In genomic region chr6:154111025-154111424, GRCh38 we compare ENCODE assay signal across 20 cellular contexts.
DNase-seq lines count a peak whose midpoint lies in the region; ATAC-seq, FAIRE-seq and TF ChIP-seq lines count a peak whose summit lies in the region.
"Had no signal": no experiment of that assay in that cellular context is flagged by ENCODE, and none has a peak within 500 bp of the region (broad histone marks: within the 10 kb centered on the region; RNA-seq: fewer than 3 reads in every experiment).

No MANE protein-coding gene starts in this region.

- H3K4me3 Mint-ChIP-seq in activated CD8-positive, alpha-beta T cell treated with anti-CD3 and anti-CD28 coated beads for 36 hours = no peak overlapping the region
- H3K4me3 Mint-ChIP-seq: B cell; CD8-positive, alpha-beta T cell had no signal

- H3K36me3 Mint-ChIP-seq in activated CD8-positive, alpha-beta T cell treated with anti-CD3 and anti-CD28 coated beads for 36 hours (ENCODE audit: low read depth) = no peaks in the 10 kb centered on the region
- H3K36me3 Mint-ChIP-seq: CD8-positive, alpha-beta T cell had no signal

- no peak for ATAC-seq in PC-3
- ATAC-seq in activated CD8-positive, alpha-beta T cell treated with anti-CD3 and anti-CD28 coated beads for 36 hours = no peak
- no peak for ATAC-seq in HG03442 (IDR thresholded peaks at IDR 0.05; ENCODE audit: unreplicated experiment)
- ATAC-seq: CD8-positive, alpha-beta T cell had no signal

- H3K9me2 ChIP-seq in PC-3 (replicated peaks; ENCODE audit: low read length) = no peaks in the 10 kb centered on the region

- CTCF ChIA-PET in PC-3 (lab: Charles Lee) = no interaction called here
- CTCF ChIA-PET in activated CD8-positive, alpha-beta T cell treated with anti-CD3 and anti-CD28 coated beads for 36 hours (lab: Charles Lee) = no interaction called here

- H3K4me3 ChIP-seq in PC-3 (ENCODE audit: low read length) (no peak overlapping the region), bronchial epithelial cell (ENCODE audit: low read depth, low read length) (no peak overlapping the region), keratinocyte (ENCODE audit: control insufficient read depth in 2 of 3, extremely low read depth in 1 of 3, insufficient read depth in 2 of 3, low read depth in 1 of 3, low read length in 3 of 3) (peak overlapping the region in 1 of 3 experiments; percentile 10)
- H3K4me3 ChIP-seq: BLaER1 treated with 17β-estradiol and CSF1 and Interleukin-3, amounts not matched to agents 10 nM and 100 nM; GM23248 had no signal

- H3K4me2 ChIP-seq in PC-3 (ENCODE audit: low read length) = no peak overlapping the region
- peak overlapping the region; percentile 16 for H3K4me2 ChIP-seq in keratinocyte (ENCODE audit: control insufficient read depth, extremely low read depth, insufficient read depth, low read depth, low read length)
- H3K4me2 ChIP-seq: BLaER1 treated with 17β-estradiol and CSF1 and Interleukin-3, amounts not matched to agents 10 nM and 100 nM had no signal

- in situ Hi-C loops in ACHN (cut with HindIII; ENCODE audit: low pct_ligation_motif_present, low pct_unique_long_range_greater_than_20kb, low sequenced_read_pairs) = no loop called here

- no peak overlapping the region for H2AFZ ChIP-seq in PC-3 (ENCODE audit: low read length)
- no peak overlapping the region for H2AFZ ChIP-seq in keratinocyte (ENCODE audit: control insufficient read depth, low read length)
- H2AFZ ChIP-seq: GM23248 had no signal

- BruUV-seq in PC-3 (replicated peaks; lab: Mats Ljungman, UMichigan) = no TSS peak

- H3K27me3 ChIP-seq in PC-3 (ENCODE audit: low read length) = peaks cover 23% of the 10 kb centered on the region
- no peaks in the 10 kb centered on the region for H3K27me3 ChIP-seq in bronchial epithelial cell (ENCODE audit: control insufficient read depth, insufficient read depth, low read length)
- no peaks in the 10 kb centered on the region for H3K27me3 ChIP-seq in keratinocyte (ENCODE audit: control insufficient read depth, extremely low read depth, insufficient read depth, low read length)
- H3K27me3 ChIP-seq: BLaER1 treated with 17β-estradiol and CSF1 and Interleukin-3, amounts not matched to agents 10 nM and 100 nM had no signal

- no peak for TF ChIP-seq CTCF in PC-3 (conservative IDR thresholded peaks at IDR 0.05; ENCODE audit: low read depth, low read length)
- no peak for TF ChIP-seq CTCF in bronchial epithelial cell (IDR thresholded peaks at IDR 0.05; ENCODE audit: insufficient read depth, low read length, severe bottlenecking)
- no peak for TF ChIP-seq CTCF in keratinocyte (optimal IDR thresholded peaks at IDR 0.05 in 1 of 3, IDR thresholded peaks at IDR 0.05 in 1 of 3, conservative IDR thresholded peaks at IDR 0.05 in 1 of 3; ENCODE audit: extremely low read depth in 1 of 3, insufficient read depth in 2 of 3, low read length in 3 of 3)
- no peak for TF ChIP-seq CTCF in activated CD8-positive, alpha-beta T cell treated with anti-CD3 and anti-CD28 coated beads for 36 hours (IDR thresholded peaks at IDR 0.05)

- no peaks in the 10 kb centered on the region for H3F3A ChIP-seq in PC-3 (ENCODE audit: low read length, unreplicated experiment)

- H3K9me1 ChIP-seq in keratinocyte (ENCODE audit: control insufficient read depth, extremely low read depth, insufficient read depth, low read length) = no peaks in the 10 kb centered on the region

- intact Hi-C loops in PC-3 (cut with micrococcal nuclease) = no loop called here
- intact Hi-C loops in activated CD8-positive, alpha-beta T cell treated with anti-CD3 and anti-CD28 coated beads for 36 hours (cut with micrococcal nuclease) = no loop called here

- no peaks in the 10 kb centered on the region for H3K36me3 ChIP-seq in PC-3 (ENCODE audit: low read depth, low read length)
- H3K36me3 ChIP-seq in bronchial epithelial cell (ENCODE audit: control insufficient read depth, insufficient read depth, low read length) = no peaks in the 10 kb centered on the region
- H3K36me3 ChIP-seq in keratinocyte (ENCODE audit: control insufficient read depth in 2 of 2, extremely low read depth in 1 of 2, insufficient read depth in 2 of 2, low read length in 2 of 2) = no peaks in the 10 kb centered on the region
- H3K36me3 ChIP-seq: BLaER1 treated with 17β-estradiol and CSF1 and Interleukin-3, amounts not matched to agents 10 nM and 100 nM had no signal

- H3K9me3 Mint-ChIP-seq in activated CD8-positive, alpha-beta T cell treated with anti-CD3 and anti-CD28 coated beads for 36 hours = no peaks in the 10 kb centered on the region
- H3K9me3 Mint-ChIP-seq: CD8-positive, alpha-beta T cell had no signal

- no peak for FAIRE-seq in bronchial epithelial cell (lab: Jason Lieb, UNC)
- FAIRE-seq in keratinocyte (lab: Jason Lieb, UNC) = no peak
- FAIRE-seq: A204.1, GM12892, GM18507 had no signal

- H3K27ac ChIP-seq in PC-3 (ENCODE audit: low read length) (no peak overlapping the region), keratinocyte (ENCODE audit: control insufficient read depth, insufficient read depth, low read length) (no peak overlapping the region)
- H3K27ac ChIP-seq: BLaER1 treated with 17β-estradiol and CSF1 and Interleukin-3, amounts not matched to agents 10 nM and 100 nM; GM23248 had no signal

- peak; percentile 41 for DNase-seq in ELR (ENCODE audit: low read depth)
- DNase-seq in PC-3 = peak; percentile 51
- DNase-seq in bronchial epithelial cell (ENCODE audit: low read depth) = peak; percentile 60
- peak; percentile 4 for DNase-seq in keratinocyte (ENCODE audit: low read depth, low spot score)
- DNase-seq in activated CD8-positive, alpha-beta T cell treated with anti-CD3 and anti-CD28 coated beads for 36 hours = no peak
- DNase-seq in NCI-H2227 (lab: John Stamatoyannopoulos, UW; ENCODE audit: unreplicated experiment) = no peak
- DNase-seq in ACHN = no peak
- DNase-seq: Calu3; CD8-positive, alpha-beta T cell; DND-41; GDM1; GM23248; HCEC 1CT; KG1 had no signal

- dilution Hi-C loops in keratinocyte (cut with MboI; ENCODE audit: extremely low pct_ligation_motif_present, low sequenced_read_pairs) = no loop called here

- peaks cover 22% of the 10 kb centered on the region; the same call in 1 of the 2 replicates for H3K4me1 ChIP-seq in PC-3 (ENCODE audit: insufficient read depth, low read length)
- peaks cover 32% of the 10 kb centered on the region for H3K4me1 ChIP-seq in keratinocyte (ENCODE audit: control insufficient read depth, extremely low read depth, insufficient read depth, low read length)

- no peaks in the 10 kb centered on the region for H3K4me1 Mint-ChIP-seq in activated CD8-positive, alpha-beta T cell treated with anti-CD3 and anti-CD28 coated beads for 36 hours (ENCODE audit: low read depth)
- H3K4me1 Mint-ChIP-seq: B cell had no signal

- H3K9me3 ChIP-seq in PC-3 (ENCODE audit: low read length) (no peaks in the 10 kb centered on the region), keratinocyte (ENCODE audit: control insufficient read depth, low read depth, low read length) (no peaks in the 10 kb centered on the region)

- H3K79me2 ChIP-seq in PC-3 (ENCODE audit: low read length) (no peaks in the 10 kb centered on the region), keratinocyte (ENCODE audit: control insufficient read depth, insufficient read depth, low read length) (no peaks in the 10 kb centered on the region)

- POLR2A ChIA-PET in PC-3 (lab: Charles Lee; ENCODE audit: unreplicated experiment) = no interaction called here
- POLR2A ChIA-PET in activated CD8-positive, alpha-beta T cell treated with anti-CD3 and anti-CD28 coated beads for 36 hours (lab: Charles Lee) = no interaction called here

- H4K20me1 ChIP-seq in PC-3 (ENCODE audit: low read length) (no peaks in the 10 kb centered on the region), keratinocyte (ENCODE audit: control insufficient read depth, extremely low read depth, insufficient read depth, low read length) (no peaks in the 10 kb centered on the region)
- H4K20me1 ChIP-seq: BLaER1 treated with 17β-estradiol and CSF1 and Interleukin-3, amounts not matched to agents 10 nM and 100 nM had no signal

- H3K27me3 Mint-ChIP-seq in activated CD8-positive, alpha-beta T cell treated with anti-CD3 and anti-CD28 coated beads for 36 hours = peaks cover 7% of the 10 kb centered on the region
- H3K27me3 Mint-ChIP-seq: B cell had no signal

- H3K9ac ChIP-seq in PC-3 (ENCODE audit: low read length) = no peak overlapping the region
- H3K9ac ChIP-seq in keratinocyte (ENCODE audit: control insufficient read depth, extremely low read depth, insufficient read depth, low read length) = no peak overlapping the region
- H3K9ac ChIP-seq: BLaER1 treated with 17β-estradiol and CSF1 and Interleukin-3, amounts not matched to agents 10 nM and 100 nM; GM23248 had no signal

- no peak overlapping the region for H3K27ac Mint-ChIP-seq in activated CD8-positive, alpha-beta T cell treated with anti-CD3 and anti-CD28 coated beads for 36 hours
- H3K27ac Mint-ChIP-seq: B cell; CD8-positive, alpha-beta T cell had no signal

Comparison
In these comparisons a context has a peak if more than half of its experiments do, and no peak if none do; other contexts are left out.
1. DNase-seq: peak in ELR (single experiment), PC-3 (single experiment), bronchial epithelial cell (single experiment) and keratinocyte (single experiment); none in activated CD8-positive, alpha-beta T cell treated with anti-CD3 and anti-CD28 coated beads for 36 hours (single experiment), NCI-H2227 (single experiment) and ACHN (single experiment).